22 cellular contexts compared by ENCODE assay signal in the genomic region with DNA sequence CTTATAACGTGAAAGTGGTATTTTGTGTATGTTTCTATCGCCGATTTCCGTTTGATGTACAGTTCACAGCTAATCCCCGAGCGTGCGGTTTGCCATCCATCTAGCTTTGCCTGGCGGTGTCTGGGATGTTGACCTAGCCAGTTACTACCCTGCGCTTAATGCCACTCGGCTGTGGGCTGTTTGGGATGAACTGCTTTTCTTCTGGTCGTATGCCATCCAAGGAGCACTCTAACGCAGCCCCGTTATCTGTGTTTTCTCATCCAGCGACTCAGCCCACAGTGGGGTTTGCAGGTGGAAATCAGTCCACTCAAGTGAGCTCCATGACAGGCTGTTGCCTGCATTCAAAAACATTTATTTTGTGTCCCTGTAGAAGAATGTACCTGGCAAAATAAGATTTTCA.
DNase-seq lines count a peak whose midpoint lies in the region; ATAC-seq and TF ChIP-seq lines count a peak whose summit lies in the region.
"Had no signal": no experiment of that assay in that cellular context is flagged by ENCODE, and none has a peak within 500 bp of the region (broad histone marks: within the 10 kb centered on the region; RNA-seq: fewer than 3 reads in every experiment).

No MANE protein-coding gene starts in this region.

- no peaks in the 10 kb centered on the region for H3K27me3 ChIP-seq in SK-N-SH (ENCODE audit: insufficient read depth)
- H3K27me3 ChIP-seq: BE2C, BLaER1 had no signal

- no peaks in the 10 kb centered on the region for H3K9me2 ChIP-seq in SK-N-SH

- no peak overlapping the region for H2AFZ ChIP-seq in SK-N-SH (ENCODE audit: low read depth)

- TF ChIP-seq EP300 in SK-N-SH (IDR thresholded peaks at IDR 0.05; ENCODE audit: borderline replicate concordance in 1 of 2, low read depth in 1 of 2, low read length in 1 of 2), result no peak

- peak; percentile 72 for DNase-seq in SK-N-SH
- DNase-seq in AG08396 (ENCODE audit: low spot score), result peak; percentile 44
- DNase-seq in GM10266 (ENCODE audit: extremely low spot score), result peak; percentile 45
- DNase-seq in cerebellum (ENCODE audit: low spot score), result peak; percentile 23
- DNase-seq in Kasumi-1 (lab: John Stamatoyannopoulos, UW), result no peak
- DNase-seq: BE2C; C1 segment of cervical spinal cord; CD4-positive, alpha-beta memory T cell; CD4-positive, CD25-positive, alpha-beta regulatory T cell; CD8-positive, alpha-beta memory T cell; COR-L47; DMS 273 treated with DMSO at 0.1 percent for 48 hours; DMS153; DMS53; DMS79 treated with DMSO at 0.1 percent for 48 hours; GF-D8 had no signal

- H3K9ac ChIP-seq in SK-N-SH, result no peak overlapping the region
- H3K9ac ChIP-seq: BLaER1 had no signal

- no peak overlapping the region for H3K4me2 ChIP-seq in SK-N-SH
- H3K4me2 ChIP-seq: A549, BLaER1 had no signal

- H3K36me3 ChIP-seq in SK-N-SH (replicated peaks in 1 of 2; ENCODE audit: control insufficient read depth in 1 of 2, insufficient read depth in 2 of 2, low read length in 1 of 2), result no peaks in the 10 kb centered on the region
- H3K36me3 ChIP-seq: BE2C, BLaER1 had no signal

- H3K9me3 ChIP-seq in SK-N-SH, result no peaks in the 10 kb centered on the region
- H3K9me3 ChIP-seq: A549, BE2C had no signal

- peak overlapping the region in 1 of 2 experiments; percentile 45; a peak in 2 of 4 replicates for H3K4me3 ChIP-seq in SK-N-SH (ENCODE audit: low read depth in 2 of 2, low read length in 1 of 2)
- H3K4me3 ChIP-seq: A549, BLaER1 had no signal

- WGBS in SK-N-SH (ENCODE audit: low lambda C conversion rate), result 75% methylated on average over 14 of the region's 14 CpGs

- H3K27ac ChIP-seq in SK-N-SH (ENCODE audit: low read depth in 2 of 2, low read length in 1 of 2), result peak overlapping the region in 1 of 2 experiments; percentile 86; a peak in 2 of 4 replicates
- H3K27ac ChIP-seq: 22Rv1, BLaER1 had no signal

- H4K20me1 ChIP-seq in SK-N-SH (ENCODE audit: insufficient read depth), result no peaks in the 10 kb centered on the region
- H4K20me1 ChIP-seq: BLaER1 had no signal

- POLR2A ChIA-PET in SK-N-SH (lab: Yijun Ruan, JAX), result interaction anchor here (1.0 to 1.7 kb wide), 5 partner anchors 203 to 643 kb away, joined by 3 to 4 read pairs (median 4); no protein-coding TSS in a partner anchor

- no peaks in the 10 kb centered on the region for H3F3A ChIP-seq in SK-N-SH (replicated peaks; ENCODE audit: insufficient read depth)

- peaks cover 9 to 19% of the 10 kb centered on the region in 2 experiments; a peak in 3 of 4 replicates for H3K4me1 ChIP-seq in SK-N-SH (ENCODE audit: control insufficient read depth in 1 of 2, insufficient read depth in 2 of 2, low read depth in 1 of 2, low read length in 1 of 2)
- H3K4me1 ChIP-seq: BE2C, BLaER1 had no signal

- ATAC-seq in SK-N-SH treated with all-trans-retinoic acid at 6 μM for 48 hours (no peak), HG02973 (IDR thresholded peaks at IDR 0.05; ENCODE audit: unreplicated experiment) (no peak), HG02623 (IDR thresholded peaks at IDR 0.05; ENCODE audit: unreplicated experiment) (no peak)
- ATAC-seq: A549 had no signal

- TF ChIP-seq RAD21 in SK-N-SH (IDR thresholded peaks at IDR 0.05; ENCODE audit: low read length), result no peak

- no peaks in the 10 kb centered on the region for H3K79me2 ChIP-seq in SK-N-SH (ENCODE audit: insufficient read depth)

- TF ChIP-seq CTCF in SK-N-SH (IDR thresholded peaks at IDR 0.05), result no peak
- TF ChIP-seq CTCF in GM10266 (IDR thresholded peaks at IDR 0.05; ENCODE audit: control insufficient read depth, insufficient read depth, low read depth, missing control alignments), result no peak

- CTCF ChIA-PET in SK-N-SH (lab: Yijun Ruan, JAX), result interaction anchor here (1.0 to 1.9 kb wide), 6 partner anchors 181 to 648 kb away, joined by 4 to 8 read pairs (median 4); no protein-coding TSS in a partner anchor

TF ChIP-seq in SK-N-SH, 30 proteins besides CTCF, POLR2A, EP300 and RAD21:
- TF ChIP-seq NRF1 (IDR thresholded peaks at IDR 0.05; ENCODE audit: low read depth, low read length), result no peak
- no peak for TF ChIP-seq MEF2A (IDR thresholded peaks at IDR 0.05; ENCODE audit: borderline replicate concordance, low read depth)
- TF ChIP-seq NFIC (IDR thresholded peaks at IDR 0.05; ENCODE audit: borderline replicate concordance), result no peak
- TF ChIP-seq RCOR1 (IDR thresholded peaks at IDR 0.05; ENCODE audit: low read length), result no peak
- TF ChIP-seq, protein P1, sequence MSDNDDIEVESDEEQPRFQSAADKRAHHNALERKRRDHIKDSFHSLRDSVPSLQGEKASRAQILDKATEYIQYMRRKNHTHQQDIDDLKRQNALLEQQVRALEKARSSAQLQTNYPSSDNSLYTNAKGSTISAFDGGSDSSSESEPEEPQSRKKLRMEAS (IDR thresholded peaks at IDR 0.05; ENCODE audit: low read depth), result no peak
- no peak for TF ChIP-seq SMC3 (IDR thresholded peaks at IDR 0.05; ENCODE audit: low read depth, low read length)
- TF ChIP-seq TEAD4 (IDR thresholded peaks at IDR 0.05; ENCODE audit: borderline replicate concordance, insufficient read depth), result no peak
- TF ChIP-seq GABPA (IDR thresholded peaks at IDR 0.05; ENCODE audit: low read depth), result no peak
- no peak for TF ChIP-seq RXRA (IDR thresholded peaks at IDR 0.05; ENCODE audit: borderline replicate concordance, low read depth)
- no peak for TF ChIP-seq TCF12 (IDR thresholded peaks at IDR 0.05)
TF ChIP-seq in SK-N-SH: peak in this region for 0.

TF ChIP-seq in SK-N-SH treated with all-trans-retinoic acid at 6 μM for 48 hours, 23 proteins besides CTCF, POLR2A, EP300 and RAD21:
- no peak for TF ChIP-seq ZFP30 (CRISPR knock-in tag; IDR thresholded peaks at IDR 0.05)
- TF ChIP-seq, protein P2, sequence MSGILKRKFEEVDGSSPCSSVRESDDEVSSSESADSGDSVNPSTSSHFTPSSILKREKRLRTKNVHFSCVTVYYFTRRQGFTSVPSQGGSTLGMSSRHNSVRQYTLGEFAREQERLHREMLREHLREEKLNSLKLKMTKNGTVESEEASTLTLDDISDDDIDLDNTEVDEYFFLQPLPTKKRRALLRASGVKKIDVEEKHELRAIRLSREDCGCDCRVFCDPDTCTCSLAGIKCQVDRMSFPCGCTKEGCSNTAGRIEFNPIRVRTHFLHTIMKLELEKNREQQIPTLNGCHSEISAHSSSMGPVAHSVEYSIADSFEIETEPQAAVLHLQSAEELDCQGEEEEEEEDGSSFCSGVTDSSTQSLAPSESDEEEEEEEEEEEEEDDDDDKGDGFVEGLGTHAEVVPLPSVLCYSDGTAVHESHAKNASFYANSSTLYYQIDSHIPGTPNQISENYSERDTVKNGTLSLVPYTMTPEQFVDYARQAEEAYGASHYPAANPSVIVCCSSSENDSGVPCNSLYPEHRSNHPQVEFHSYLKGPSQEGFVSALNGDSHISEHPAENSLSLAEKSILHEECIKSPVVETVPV (CRISPR knock-in tag; IDR thresholded peaks at IDR 0.05), result no peak

Comparison
In these comparisons a context has a peak if more than half of its experiments do, and no peak if none do; other contexts are left out.
1. DNase-seq: peak in SK-N-SH (single experiment), AG08396 (single experiment), GM10266 (single experiment) and cerebellum (single experiment); none in Kasumi-1 (0 of 2).